In genomic region chr4:109629775-109630174, GRCh38 we compare ENCODE assay signal across 1 cellular context.
TF ChIP-seq lines count a peak whose summit lies in the region.

No MANE protein-coding gene starts in this region.

TF ChIP-seq in WTC11, 78 proteins besides CTCF, POLR2A, EP300 and RAD21 (continued from another document):
- TF ChIP-seq ZNF532 (CRISPR knock-in tag; IDR thresholded peaks at IDR 0.05; ENCODE audit: borderline replicate concordance) = no peak
- no peak for TF ChIP-seq PREB (CRISPR knock-in tag; IDR thresholded peaks at IDR 0.05; ENCODE audit: borderline replicate concordance)
